In genomic region chr5:56152437-56152836, GRCh38 we compare ENCODE assay signal across 1 cellular context.
TF ChIP-seq lines count a peak whose summit lies in the region.

No MANE protein-coding gene starts in this region.

TF ChIP-seq in IMR-90, 13 proteins besides CTCF, POLR2A, EP300 and RAD21 (continued from another document):
- TF ChIP-seq NFE2L2 (IDR thresholded peaks at IDR 0.05; ENCODE audit: low read depth, low read length): no peak
- TF ChIP-seq RCOR1 (IDR thresholded peaks at IDR 0.05; ENCODE audit: insufficient replicate concordance, low read length): no peak
- no peak for TF ChIP-seq RFX5 (IDR thresholded peaks at IDR 0.05; ENCODE audit: low read depth, low read length)
- no peak for TF ChIP-seq BHLHE40 (IDR thresholded peaks at IDR 0.05; ENCODE audit: low read depth, low read length)
- TF ChIP-seq SMC3 (IDR thresholded peaks at IDR 0.05; ENCODE audit: low read depth, low read length): no peak
